Comparison of ENCODE assay signal across 24 cellular contexts in the genomic region with DNA sequence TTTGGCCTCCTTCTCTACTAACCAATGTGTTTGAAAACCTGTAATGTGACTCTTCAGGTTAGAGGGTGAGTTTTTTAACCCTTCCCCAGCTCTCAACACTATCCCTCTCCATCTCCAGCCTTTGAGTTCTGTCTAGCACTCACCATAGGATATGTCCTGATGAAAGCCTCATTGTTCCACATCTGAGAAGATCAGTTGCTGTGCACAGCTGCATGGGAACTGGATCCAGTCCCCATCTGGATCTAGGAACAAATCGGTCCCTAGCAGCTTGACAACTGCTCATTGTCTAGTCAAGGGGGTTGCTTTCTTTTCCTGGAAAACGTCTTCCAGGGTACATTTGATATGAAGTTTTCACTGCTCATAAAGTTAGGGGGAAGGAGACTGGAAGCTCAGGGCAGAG. TPM values are rescaled to one million over a fixed set of nuclear protein-coding genes. Genes with fewer than 3 reads are reported as not detected.
DNase-seq lines count a peak whose midpoint lies in the region; ATAC-seq and TF ChIP-seq lines count a peak whose summit lies in the region.
"Had no signal": no experiment of that assay in that cellular context is flagged by ENCODE, and none has a peak within 500 bp of the region (broad histone marks: within the 10 kb centered on the region; RNA-seq: fewer than 3 reads in every experiment).

No MANE protein-coding gene starts in this region.

- H3K9me3 ChIP-seq in SJCRH30 (replicated peaks) (no peaks in the 10 kb centered on the region), PC-3 (ENCODE audit: low read length) (no peaks in the 10 kb centered on the region)
- H3K9me3 ChIP-seq: thoracic aorta had no signal

- H3K9me3 Mint-ChIP-seq in activated naive CD4-positive, alpha-beta T cell treated with anti-CD3 and anti-CD28 coated beads, Interleukin-2, amount 50 U/mL, for 72 hours: peaks cover 7 to 11% of the 10 kb centered on the region in 2 donors

- H3K4ac ChIP-seq in mesendoderm (ENCODE audit: low read depth, low read length): no peak overlapping the region

- H3K79me1 ChIP-seq in mesendoderm (ENCODE audit: low read length): no peaks in the 10 kb centered on the region

- POLR2A ChIA-PET in PC-3 (lab: Charles Lee; ENCODE audit: unreplicated experiment): no interaction called here

- CTCF ChIA-PET in PC-3 (lab: Charles Lee): no interaction called here

- H3K4me2 ChIP-seq in mesendoderm (ENCODE audit: low read length) (no peak overlapping the region), PC-3 (ENCODE audit: low read length) (no peak overlapping the region)
- H3K4me2 ChIP-seq: neural progenitor cell, smooth muscle cell had no signal

- DNase-seq in SJCRH30 (peak; percentile 58 to 90), dorsolateral prefrontal cortex (peak in 9 of 10 donors; percentile 41 to 87 (median 73)), mesendoderm (peak; percentile 19), sciatic nerve (ENCODE audit: low spot score) (no peak), PC-3 (no peak)
- no peak for DNase-seq in activated naive CD4-positive, alpha-beta T cell treated with anti-CD3 and anti-CD28 coated beads, Interleukin-2, amount 50 U/mL, for 72 hours (ENCODE audit: low spot score in 2 of 2)
- DNase-seq: activated CD4-positive, alpha-beta T cell treated with anti-CD3 and anti-CD28 coated beads for 48 hours; activated naive CD4-positive, alpha-beta T cell treated with Interleukin-2 at 50 U/mL for 16 hours; activated T-cell treated with anti-CD3 and anti-CD28 coated beads, Interleukin-2, amount 50 U/mL, for 48 hours; EL; H7; heart left ventricle; left lung; NCI-H1092; NCI-H187; NCI-H345; NCI-H82; stimulated activated CD4-positive, alpha-beta T cell treated with anti-CD3 and anti-CD28 coated beads, Interleukin-2, amount 100 ng/mL, for 24 hours had no signal

- no CpG with 5 or more reads among the region's 2 CpGs for WGBS in mesendoderm (ENCODE audit: extremely low coverage, insufficient coverage, low lambda C conversion rate)

- TF ChIP-seq CTCF in dorsolateral prefrontal cortex (IDR thresholded peaks at IDR 0.05 in 54 of 56, conservative IDR thresholded peaks at IDR 0.05 in 2 of 56; ENCODE audit: low read depth in 1 of 56, partially characterized antibody in 56 of 56): peak in 5 of 56 donors; percentile 10 to 22 (median 19)
- TF ChIP-seq CTCF in PC-3 (conservative IDR thresholded peaks at IDR 0.05; ENCODE audit: low read depth, low read length): no peak

- ATAC-seq in sciatic nerve (peak; percentile 85), PC-3 (no peak), HG02970 (IDR thresholded peaks at IDR 0.05; ENCODE audit: low FRiP score, unreplicated experiment) (no peak)
- no peak for ATAC-seq in activated naive CD4-positive, alpha-beta T cell treated with anti-CD3 and anti-CD28 coated beads, Interleukin-2, amount 50 U/mL, for 72 hours
- ATAC-seq: heart left ventricle, left lung had no signal

- H3K27me3 ChIP-seq in SJCRH30 (no peaks in the 10 kb centered on the region), dorsolateral prefrontal cortex (no peaks in the 10 kb centered on the region), mesendoderm (ENCODE audit: insufficient read depth, low read length, poor library complexity) (no peaks in the 10 kb centered on the region), PC-3 (ENCODE audit: low read length) (no peaks in the 10 kb centered on the region)
- H3K27me3 ChIP-seq: heart left ventricle, left lung, neural progenitor cell had no signal

- intact Hi-C loops in dorsolateral prefrontal cortex (cut with DNase I) (loop anchor here (1.0 to 5.0 kb wide), 4 partner anchors 44 to 84 kb away; partner anchors contain the start of gene AGPAT4 (in 2 of the 2)), sciatic nerve (cut with DNase I) (no loop called here), PC-3 (cut with micrococcal nuclease) (no loop called here)

- H3K36me3 Mint-ChIP-seq in activated naive CD4-positive, alpha-beta T cell treated with anti-CD3 and anti-CD28 coated beads, Interleukin-2, amount 50 U/mL, for 72 hours: peaks cover 0 to 8% of the 10 kb centered on the region in 2 donors
- H3K36me3 Mint-ChIP-seq: neural progenitor cell had no signal

- H3K36me3 ChIP-seq in SJCRH30 (no peaks in the 10 kb centered on the region), mesendoderm (ENCODE audit: control insufficient read depth, insufficient read depth, low read length) (no peaks in the 10 kb centered on the region), PC-3 (ENCODE audit: low read depth, low read length) (no peaks in the 10 kb centered on the region)
- H3K36me3 ChIP-seq: heart left ventricle, left lung, neural progenitor cell, thoracic aorta had no signal

- no peaks in the 10 kb centered on the region for H3K9me2 ChIP-seq in PC-3 (replicated peaks; ENCODE audit: low read length)

- no peaks in the 10 kb centered on the region for H3K79me2 ChIP-seq in mesendoderm (ENCODE audit: control insufficient read depth, insufficient read depth, low read length)
- no peaks in the 10 kb centered on the region for H3K79me2 ChIP-seq in PC-3 (ENCODE audit: low read length)

- H3K18ac ChIP-seq in mesendoderm (ENCODE audit: low read length): no peak overlapping the region

- H3K23ac ChIP-seq in mesendoderm (ENCODE audit: low read length): no peak overlapping the region

- H3K4me1 ChIP-seq in SJCRH30 (peaks cover 8% of the 10 kb centered on the region), mesendoderm (ENCODE audit: control insufficient read depth, low read depth, low read length) (no peaks in the 10 kb centered on the region), PC-3 (ENCODE audit: insufficient read depth, low read length) (no peaks in the 10 kb centered on the region; the same call in 1 of the 2 replicates)
- H3K4me1 ChIP-seq: heart left ventricle, left lung had no signal

- no peaks in the 10 kb centered on the region for H3F3A ChIP-seq in PC-3 (ENCODE audit: low read length, unreplicated experiment)

- no peak overlapping the region for H4K8ac ChIP-seq in mesendoderm (ENCODE audit: low read depth, low read length)

- H3K27ac ChIP-seq in SJCRH30: peak overlapping the region; percentile 19
- H3K27ac ChIP-seq in dorsolateral prefrontal cortex: peak overlapping the region; percentile 40 to 99 (median 94)
- no peak overlapping the region for H3K27ac ChIP-seq in mesendoderm (ENCODE audit: low read depth, low read length)
- H3K27ac ChIP-seq in PC-3 (ENCODE audit: low read length): no peak overlapping the region
- H3K27ac ChIP-seq: heart left ventricle, left lung, neural progenitor cell, thoracic aorta, VCaP had no signal

- no peak overlapping the region for H2BK120ac ChIP-seq in mesendoderm (ENCODE audit: low read depth, low read length)

- H2AFZ ChIP-seq in PC-3 (ENCODE audit: low read length): no peak overlapping the region

- no peak overlapping the region for H3K27ac Mint-ChIP-seq in activated naive CD4-positive, alpha-beta T cell treated with anti-CD3 and anti-CD28 coated beads, Interleukin-2, amount 50 U/mL, for 72 hours
- H3K27ac Mint-ChIP-seq: T-helper 2 cell treated with Interferon-gamma antibody and Interleukin-4, amounts not matched to agents 5 μg/mL and 100 μg/mL, for 36 hours had no signal

- H3K56ac ChIP-seq in mesendoderm (ENCODE audit: low read length): no peak overlapping the region

- no peak overlapping the region for H4K5ac ChIP-seq in mesendoderm (ENCODE audit: low read length)

- H4K20me1 ChIP-seq in PC-3 (ENCODE audit: low read length): no peaks in the 10 kb centered on the region

- no peak overlapping the region for H2BK15ac ChIP-seq in mesendoderm (replicated peaks; ENCODE audit: low read depth)

- no peak overlapping the region for H2AK5ac ChIP-seq in mesendoderm (ENCODE audit: low read length)

- no peak overlapping the region for H2BK5ac ChIP-seq in mesendoderm (ENCODE audit: low read length)

- H3K9ac ChIP-seq in mesendoderm (ENCODE audit: low read length) (no peak overlapping the region), PC-3 (ENCODE audit: low read length) (no peak overlapping the region)
- H3K9ac ChIP-seq: neural progenitor cell had no signal

- BruUV-seq in PC-3 (replicated peaks; lab: Mats Ljungman, UMichigan): no TSS peak

- H3K4me3 ChIP-seq in SJCRH30: no peak overlapping the region
- H3K4me3 ChIP-seq in dorsolateral prefrontal cortex: peak overlapping the region in 41 of 59 donors; percentile 2 to 53 (median 26)
- H3K4me3 ChIP-seq in mesendoderm (ENCODE audit: low read length): no peak overlapping the region
- H3K4me3 ChIP-seq in PC-3 (ENCODE audit: low read length): no peak overlapping the region
- H3K4me3 ChIP-seq: heart left ventricle, left lung, neural progenitor cell, smooth muscle cell, thoracic aorta had no signal

RNA-seq across cellular contexts. Expression of gene AGPAT4, which starts 45.4 kb away (rescaled TPM):
- total RNA-seq in SJCRH30 (2014; rRNA removed; shearing (Covaris generic)): 13.2 and 16.7 TPM in 2 replicates
- total RNA-seq in dorsolateral prefrontal cortex (100 to 1,000 TPM in 5 of 120 experiments, 10 to 100 TPM in 115; 34.6 to 138 (median 62.5) TPM), sciatic nerve (25.7 TPM), PC-3 (2014; rRNA removed) (3.8 and 3.9 TPM in 2 replicates)
- 12.2 TPM for polyA plus RNA-seq in mesendoderm (2013, experiment 1 of 2)
- polyA plus RNA-seq in mesendoderm (2013, experiment 2 of 2): 10.8 TPM
- total RNA-seq in activated naive CD4-positive, alpha-beta T cell treated with anti-CD3 and anti-CD28 coated beads, Interleukin-2, amount 50 U/mL, for 72 hours: 1 to 10 TPM; 7.3 to 8.9 TPM

Comparison
In these comparisons a context has a peak if more than half of its experiments do, and no peak if none do; other contexts are left out.
1. DNase-seq: peak in SJCRH30 (2 of 2), dorsolateral prefrontal cortex (9 of 10) and mesendoderm (single experiment); none in sciatic nerve (single experiment), PC-3 (single experiment) and activated naive CD4-positive, alpha-beta T cell treated with anti-CD3 and anti-CD28 coated beads, Interleukin-2, amount 50 U/mL, for 72 hours (0 of 2).
2. H3K27ac ChIP-seq: peak in SJCRH30 (single experiment) and dorsolateral prefrontal cortex (59 of 59); none in mesendoderm (single experiment) and PC-3 (single experiment).
3. H3K4me3 ChIP-seq: peak in dorsolateral prefrontal cortex (41 of 59); none in SJCRH30 (single experiment), mesendoderm (single experiment) and PC-3 (single experiment).
4. intact Hi-C loops: an anchor here in dorsolateral prefrontal cortex (1.0 to 5.0 kb wide); none called in sciatic nerve and PC-3.